Comparison of ENCODE assay signal across 16 cellular contexts in the genomic region with DNA sequence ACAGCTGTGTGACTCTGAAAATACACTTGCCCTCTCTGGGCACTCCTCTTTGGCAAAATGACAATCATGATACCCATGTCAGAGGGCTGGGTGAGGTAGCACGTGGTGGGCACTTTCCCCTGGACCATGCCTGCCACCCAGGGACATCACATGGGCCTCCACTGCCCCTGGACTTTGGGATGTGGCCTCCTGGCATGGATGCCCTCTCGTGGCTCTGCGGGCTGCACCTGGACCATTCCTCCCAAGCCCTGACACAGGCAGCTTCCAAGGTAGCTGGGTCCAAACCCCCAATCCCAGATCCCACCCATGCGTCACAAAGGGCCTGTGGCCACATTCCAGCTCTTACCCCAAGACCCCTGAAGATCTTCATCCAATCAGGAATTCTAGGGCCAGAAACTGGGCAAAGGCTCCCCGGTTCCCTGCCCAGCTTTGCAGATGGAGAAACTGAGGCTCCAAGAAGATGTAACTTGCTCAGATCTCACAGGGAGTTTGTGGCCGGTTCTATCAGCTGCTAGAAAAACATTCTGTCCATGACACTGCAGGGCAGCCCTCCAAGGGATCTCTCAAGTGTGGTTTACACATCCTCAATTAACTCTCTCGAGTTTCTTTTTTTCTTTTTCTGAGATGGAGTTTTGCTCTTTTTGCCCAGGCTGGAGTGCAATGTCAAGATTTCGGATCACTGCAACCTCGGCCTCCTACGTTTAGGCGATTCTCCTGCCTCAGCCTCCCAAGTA. TPM values are rescaled to one million over a fixed set of nuclear protein-coding genes. Genes with fewer than 3 reads are reported as not detected.
DNase-seq lines count a peak whose midpoint lies in the region; ATAC-seq and TF ChIP-seq lines count a peak whose summit lies in the region.
"Had no signal": no experiment of that assay in that cellular context is flagged by ENCODE, and none has a peak within 500 bp of the region (broad histone marks: within the 10 kb centered on the region; RNA-seq: fewer than 3 reads in every experiment).

No MANE protein-coding gene starts in this region.

- 0 out of 2 replicates have a peak, but pooled peaks cover under 1% of the 10 kb centered on the region for H3F3A ChIP-seq in GM23248 (ENCODE audit: insufficient read depth)

- WGBS in GM23248 (ENCODE audit: low coverage in 1 of 2, low lambda C conversion rate in 2 of 2, missing lambda C conversion rate in 2 of 2), 2 experiments: 64 to 71% methylated on average over 11 of the region's 11 CpGs

- in situ Hi-C loops in GM23248 (cut with MboI): no loop called here

- no peaks in the 10 kb centered on the region for H3K9me2 ChIP-seq in GM23248 (ENCODE audit: insufficient read depth)

- no peak overlapping the region for H3K9ac ChIP-seq in GM23248
- H3K9ac ChIP-seq in stomach smooth muscle (ENCODE audit: low read length in 2 of 2): peak overlapping the region; percentile 51 to 74

- intact Hi-C loops in dorsolateral prefrontal cortex (cut with DNase I): no loop called here
- intact Hi-C loops in left lung (cut with DNase I): no loop called here

- no peaks in the 10 kb centered on the region for H3K79me2 ChIP-seq in GM23248 (ENCODE audit: insufficient read depth)

- H2AFZ ChIP-seq in GM23248: no peak overlapping the region

- H3K27ac ChIP-seq in GM23248: no peak overlapping the region
- peak overlapping the region in 41 of 59 donors; percentile 5 to 90 (median 48) for H3K27ac ChIP-seq in dorsolateral prefrontal cortex
- H3K27ac ChIP-seq in left lung: peak overlapping the region; percentile 24 to 39
- peak overlapping the region; percentile 94 for H3K27ac ChIP-seq in stomach smooth muscle (ENCODE audit: low read length)

- H3K36me3 ChIP-seq in GM23248 (ENCODE audit: low read depth) (no peaks in the 10 kb centered on the region), left lung (no peaks in the 10 kb centered on the region), stomach smooth muscle (ENCODE audit: control insufficient read depth in 2 of 2, insufficient read depth in 2 of 2, low read length in 2 of 2) (peaks cover under 1 to 1% of the 10 kb centered on the region in 2 donors)

- no peak for TF ChIP-seq CTCF in dorsolateral prefrontal cortex (IDR thresholded peaks at IDR 0.05 in 54 of 56, conservative IDR thresholded peaks at IDR 0.05 in 2 of 56; ENCODE audit: low read depth in 1 of 56, partially characterized antibody in 56 of 56)
- no peak for TF ChIP-seq CTCF in left lung (IDR thresholded peaks at IDR 0.05)

- H3K4me2 ChIP-seq in GM23248 (ENCODE audit: unreplicated experiment): no peak overlapping the region

- no peak for ATAC-seq in left lung
- ATAC-seq: activated CD8-positive, alpha-beta T cell treated with anti-CD3 and anti-CD28 coated beads for 36 hours had no signal

- no peaks in the 10 kb centered on the region for H4K20me1 ChIP-seq in GM23248 (ENCODE audit: insufficient read depth)

- H3K9me3 ChIP-seq in GM23248 (ENCODE audit: low read depth) (no peaks in the 10 kb centered on the region), left lung (no peaks in the 10 kb centered on the region), stomach smooth muscle (ENCODE audit: control insufficient read depth in 2 of 2, low read length in 2 of 2) (no peaks in the 10 kb centered on the region)

- H3K4me3 ChIP-seq in GM23248: no peak overlapping the region
- no peak overlapping the region for H3K4me3 ChIP-seq in dorsolateral prefrontal cortex
- H3K4me3 ChIP-seq in left lung: no peak overlapping the region
- peak overlapping the region; percentile 1 to 40 for H3K4me3 ChIP-seq in stomach smooth muscle (ENCODE audit: low read length in 2 of 2)

- DNase-seq in GM23248 (peak; percentile 56), dorsolateral prefrontal cortex (no peak), left lung (no peak), NCI-H446 treated with DMSO at 0.1 percent for 48 hours (lab: John Stamatoyannopoulos, UW) (no peak), NK-92 (lab: John Stamatoyannopoulos, UW; ENCODE audit: unreplicated experiment) (no peak), occipital lobe (lab: John Stamatoyannopoulos, UW) (no peak)
- no peak for DNase-seq in activated CD4-positive, alpha-beta T cell treated with anti-CD3 and anti-CD28 coated beads for 48 hours
- DNase-seq: activated CD8-positive, alpha-beta T cell treated with anti-CD3 and anti-CD28 coated beads for 36 hours; Caco-2; Karpas-422; mesendoderm; NCI-H1694 treated with DMSO at 0.1 percent for 48 hours; NCI-H446 had no signal

- H3K27me3 ChIP-seq in GM23248 (replicated peaks; ENCODE audit: insufficient read depth) (no peaks in the 10 kb centered on the region), dorsolateral prefrontal cortex (no peaks in the 10 kb centered on the region), left lung (no peaks in the 10 kb centered on the region), stomach smooth muscle (ENCODE audit: control insufficient read depth in 1 of 2, insufficient read depth in 2 of 2, low read length in 2 of 2) (no peaks in the 10 kb centered on the region)

- peaks cover 58% of the 10 kb centered on the region for H3K4me1 ChIP-seq in GM23248 (ENCODE audit: insufficient read depth)
- peaks cover 24 to 60% of the 10 kb centered on the region in 2 donors for H3K4me1 ChIP-seq in left lung
- H3K4me1 ChIP-seq in stomach smooth muscle (ENCODE audit: control insufficient read depth, insufficient read depth, low read length): peaks cover 85% of the 10 kb centered on the region

RNA-seq across cellular contexts. Expression of gene CYB5R3, which starts 35.4 kb away (rescaled TPM):
- total RNA-seq in GM23248 (2014; rRNA removed; shearing (Covaris generic)): 314 and 378 TPM in 2 replicates
- polyA plus RNA-seq in GM23248 (2016; fragmentation: Nextera tagmentation; extraction: Ambion mirVana): 907 and 950 TPM in 2 replicates
- 100 to 1,000 TPM in 119 of 120 experiments, 10 to 100 TPM in 1; 85.4 to 229 (median 131) TPM for total RNA-seq in dorsolateral prefrontal cortex
- 100 to 1,000 TPM; 250 to 265 TPM for total RNA-seq in left lung
- 14.0 TPM for total RNA-seq in occipital lobe

RNA-seq across cellular contexts. Expression of gene A4GALT, which starts 36.0 kb away (rescaled TPM):
- total RNA-seq in GM23248 (2014; rRNA removed; shearing (Covaris generic)): 10.9 and 18.6 TPM in 2 replicates
- 14.8 and 15.4 TPM in 2 replicates for polyA plus RNA-seq in GM23248 (2016; fragmentation: Nextera tagmentation; extraction: Ambion mirVana)
- total RNA-seq in dorsolateral prefrontal cortex (10 to 100 TPM in 32 of 120 experiments, 1 to 10 TPM in 88; 1.8 to 24.5 (median 7.7) TPM), left lung (10 to 100 TPM; 11.2 to 21.3 TPM), occipital lobe (0.31 TPM)
- total RNA-seq: activated T-helper 1 cell treated with anti-CD3 and anti-CD28 coated beads, Interleukin-12 subunit alpha, Interleukin-12 subunit beta, Interleukin-2, Interleukin-4 antibody, amounts not matched to agents 30 ng/mL and 10 ng/mL and 1 ng/mL, durations not matched to agents 14 hours and 24 hours and 36 hours had no signal

RNA-seq across cellular contexts. Expression of gene ATP5MGL, which starts 44.2 kb away (rescaled TPM):
- not detected in 2 replicates for total RNA-seq in GM23248 (2014; rRNA removed; shearing (Covaris generic))
- 0.62 TPM in 1 of 2 replicates, not detected in the other for polyA plus RNA-seq in GM23248 (2016; fragmentation: Nextera tagmentation; extraction: Ambion mirVana)
- total RNA-seq in dorsolateral prefrontal cortex (1 to 10 TPM in 62 of 120 experiments, under 1 TPM in 31, not detected in 27; 0.65 to 6.3 (median 1.3) TPM), left lung (1 to 10 TPM in 1 of 2 donors, under 1 TPM in 1; 0.60 to 1.2 TPM), occipital lobe (0.31 TPM)
- polyA plus RNA-seq: adipose tissue had no signal

Comparison
In these comparisons a context has a peak if more than half of its experiments do, and no peak if none do; other contexts are left out.
1. H3K4me3 ChIP-seq: peak in stomach smooth muscle (2 of 2); none in GM23248 (single experiment), dorsolateral prefrontal cortex (0 of 59) and left lung (0 of 2).